In genomic region chr1:203055166-203055799, GRCh38 we compare ENCODE assay signal across 2 cellular contexts.
TF ChIP-seq lines count a peak whose summit lies in the region.

No MANE protein-coding gene starts in this region.

TF ChIP-seq in IMR-90, 13 proteins besides CTCF, POLR2A, EP300 and RAD21:
- no peak for TF ChIP-seq CEBPB (IDR thresholded peaks at IDR 0.05; ENCODE audit: low read depth, low read length)
- no peak for TF ChIP-seq ELK1 (IDR thresholded peaks at IDR 0.05; ENCODE audit: borderline replicate concordance, low read depth, low read length)
- no peak for TF ChIP-seq RFX5 (IDR thresholded peaks at IDR 0.05; ENCODE audit: low read depth, low read length)
- no peak for TF ChIP-seq USF2 (IDR thresholded peaks at IDR 0.05; ENCODE audit: low read depth, low read length)
- no peak for TF ChIP-seq CHD1 (IDR thresholded peaks at IDR 0.05; ENCODE audit: low read depth, low read length)
- no peak for TF ChIP-seq FOS (IDR thresholded peaks at IDR 0.05; ENCODE audit: low read depth, low read length)
- TF ChIP-seq MXI1 (IDR thresholded peaks at IDR 0.05; ENCODE audit: borderline replicate concordance, low read depth, low read length), result no peak
- no peak for TF ChIP-seq BHLHE40 (IDR thresholded peaks at IDR 0.05; ENCODE audit: low read depth, low read length)
- no peak for TF ChIP-seq MAZ (IDR thresholded peaks at IDR 0.05; ENCODE audit: borderline replicate concordance, low read depth, low read length)
- no peak for TF ChIP-seq SMC3 (IDR thresholded peaks at IDR 0.05; ENCODE audit: low read depth, low read length)
- no peak for TF ChIP-seq MAFK (IDR thresholded peaks at IDR 0.05; ENCODE audit: low read depth, low read length)
- TF ChIP-seq RCOR1 (IDR thresholded peaks at IDR 0.05; ENCODE audit: insufficient replicate concordance, low read length), result no peak
- no peak for TF ChIP-seq NFE2L2 (IDR thresholded peaks at IDR 0.05; ENCODE audit: low read depth, low read length)

TF ChIP-seq in H1, 55 proteins besides CTCF, POLR2A, EP300 and RAD21:
- TF ChIP-seq KDM1A (IDR thresholded peaks at IDR 0.05; ENCODE audit: borderline replicate concordance, low read length) (no peak), EGR1 (IDR thresholded peaks at IDR 0.05; ENCODE audit: borderline replicate concordance, low read depth, low read length) (no peak), NANOG (IDR thresholded peaks at IDR 0.05; ENCODE audit: insufficient read depth, low read depth, low read length, poor library complexity, severe bottlenecking) (no peak), CEBPB (IDR thresholded peaks at IDR 0.05; ENCODE audit: low read depth, low read length) (no peak), BRCA1 (IDR thresholded peaks at IDR 0.05; ENCODE audit: low read depth, low read length) (no peak), ZNF274 (IDR thresholded peaks at IDR 0.05; ENCODE audit: borderline replicate concordance, extremely low read depth, low read length) (no peak), SP1 (IDR thresholded peaks at IDR 0.05; ENCODE audit: low read depth, low read length) (no peak), MAX (IDR thresholded peaks at IDR 0.05) (0 out of 2 replicates have a peak, but pooled peaks have one; percentile 47), SIN3A (conservative IDR thresholded peaks at IDR 0.05 in 1 of 2, IDR thresholded peaks at IDR 0.05 in 1 of 2; ENCODE audit: low read depth in 1 of 2, low read length in 2 of 2) (no peak), CHD1 (IDR thresholded peaks at IDR 0.05; ENCODE audit: low read depth, low read length) (no peak), POLR2AphosphoS5 (IDR thresholded peaks at IDR 0.05; ENCODE audit: low read depth, low read length) (no peak), CREB1 (IDR thresholded peaks at IDR 0.05) (0 out of 2 replicates have a peak, but pooled peaks have one; percentile 25), ASH2L (IDR thresholded peaks at IDR 0.05; ENCODE audit: low read length) (no peak), NRF1 (IDR thresholded peaks at IDR 0.05; ENCODE audit: low read depth, low read length) (no peak), TAF1 (IDR thresholded peaks at IDR 0.05; ENCODE audit: low read depth, low read length) (no peak), KDM5A (IDR thresholded peaks at IDR 0.05; ENCODE audit: low read length) (no peak), GABPA (IDR thresholded peaks at IDR 0.05; ENCODE audit: borderline replicate concordance, insufficient read depth, low read length) (0 out of 2 replicates have a peak, but pooled peaks have one; percentile 27), SRF (IDR thresholded peaks at IDR 0.05; ENCODE audit: low read depth, low read length) (no peak), TBP (IDR thresholded peaks at IDR 0.05; ENCODE audit: low read depth, low read length) (no peak), HDAC2 (IDR thresholded peaks at IDR 0.05; ENCODE audit: borderline replicate concordance in 1 of 2, low read depth in 2 of 2, low read length in 2 of 2) (0 out of 4 replicates have a peak, but pooled peaks of 1 of the 2 experiments have one; percentile 43), E2F6 (IDR thresholded peaks at IDR 0.05) (no peak), CBX5 (IDR thresholded peaks at IDR 0.05; ENCODE audit: low read depth, low read length) (no peak), CHD2 (IDR thresholded peaks at IDR 0.05; ENCODE audit: low read length) (no peak), SIX5 (IDR thresholded peaks at IDR 0.05; ENCODE audit: low read depth, low read length) (no peak)
